9 cellular contexts compared by ENCODE assay signal in genomic region chr6:132598473-132598872, GRCh38. TPM values are rescaled to one million over a fixed set of nuclear protein-coding genes. Genes with fewer than 3 reads are reported as not detected.
DNase-seq lines count a peak whose midpoint lies in the region; ATAC-seq and TF ChIP-seq lines count a peak whose summit lies in the region.
"Had no signal": no experiment of that assay in that cellular context is flagged by ENCODE, and none has a peak within 500 bp of the region (broad histone marks: within the 10 kb centered on the region; RNA-seq: fewer than 3 reads in every experiment).

No MANE protein-coding gene starts in this region.

- no peak overlapping the region for H3K27ac ChIP-seq in cardiac muscle cell
- H3K27ac ChIP-seq in SU-DHL-6 (ENCODE audit: low read depth, low read length), result no peak overlapping the region

- H3K36me3 Mint-ChIP-seq in neural crest cell (ENCODE audit: low read depth), result no peaks in the 10 kb centered on the region
- H3K36me3 Mint-ChIP-seq: activated naive CD8-positive, alpha-beta T cell treated with anti-CD3 and anti-CD28 coated beads, Interleukin-2, amount 10 ng/mL, durations not matched to agents 7 days and 5 days had no signal

- peak; percentile 30 for TF ChIP-seq CTCF in cardiac muscle cell (IDR thresholded peaks at IDR 0.05; ENCODE audit: low read depth, low read length)
- peak; percentile 42 for TF ChIP-seq CTCF in SU-DHL-6 (IDR thresholded peaks at IDR 0.05; ENCODE audit: insufficient read depth, low read length, poor library complexity, severe bottlenecking)
- TF ChIP-seq CTCF in neural crest cell (conservative IDR thresholded peaks at IDR 0.05), result peak; percentile 54

- H3K9ac ChIP-seq in SU-DHL-6 (ENCODE audit: low read length), result no peak overlapping the region

- H3K27me3 ChIP-seq in cardiac muscle cell (no peaks in the 10 kb centered on the region), SU-DHL-6 (ENCODE audit: low read length) (no peaks in the 10 kb centered on the region)

- H4K20me1 ChIP-seq in SU-DHL-6 (ENCODE audit: low read depth, low read length), result no peaks in the 10 kb centered on the region

- no peaks in the 10 kb centered on the region for H3K36me3 ChIP-seq in cardiac muscle cell
- H3K36me3 ChIP-seq in SU-DHL-6 (ENCODE audit: low read length), result no peaks in the 10 kb centered on the region

- DNase-seq in cardiac muscle cell (ENCODE audit: low read depth in 1 of 2, low spot score in 1 of 2) (peak; percentile 2 to 34), Right ventricle myocardium superior (no peak), neural crest cell (ENCODE audit: low read depth, low spot score) (no peak), NCI-H1930 (lab: John Stamatoyannopoulos, UW) (no peak), NCI-H2107 treated with DMSO at 0.1 percent for 48 hours (lab: John Stamatoyannopoulos, UW; ENCODE audit: unreplicated experiment) (no peak)
- DNase-seq in stimulated activated CD4-positive, alpha-beta T cell treated with anti-CD3 and anti-CD28 coated beads, Interleukin-12 subunit alpha, Interleukin-12 subunit beta, amount 100 ng/mL, for 4 hours, result no peak
- DNase-seq: activated naive CD8-positive, alpha-beta T cell treated with anti-CD3 and anti-CD28 coated beads, Interleukin-2, amount 10 ng/mL, durations not matched to agents 7 days and 5 days had no signal

- no peak overlapping the region for H3K4me2 ChIP-seq in SU-DHL-6 (ENCODE audit: low read depth, low read length, poor library complexity, severe bottlenecking)

- no peaks in the 10 kb centered on the region for H3K9me3 ChIP-seq in cardiac muscle cell (ENCODE audit: low read depth)
- H3K9me3 ChIP-seq in SU-DHL-6 (ENCODE audit: insufficient read depth, low read length), result no peaks in the 10 kb centered on the region

- H3K4me3 Mint-ChIP-seq in neural crest cell, result no peak overlapping the region
- H3K4me3 Mint-ChIP-seq: activated naive CD8-positive, alpha-beta T cell treated with anti-CD3 and anti-CD28 coated beads, Interleukin-2, amount 10 ng/mL, durations not matched to agents 7 days and 5 days had no signal

- intact Hi-C loops in Right ventricle myocardium superior (cut with DNase I), result no loop called here

- no peak overlapping the region for H3K4me3 ChIP-seq in cardiac muscle cell
- H3K4me3 ChIP-seq in SU-DHL-6 (ENCODE audit: insufficient read depth, low read length, poor library complexity, severe bottlenecking), result no peak overlapping the region

- H3K4me1 Mint-ChIP-seq in neural crest cell, result peaks cover 3% of the 10 kb centered on the region
- H3K4me1 Mint-ChIP-seq: activated naive CD8-positive, alpha-beta T cell treated with anti-CD3 and anti-CD28 coated beads, Interleukin-2, amount 10 ng/mL, durations not matched to agents 7 days and 5 days had no signal

- no peaks in the 10 kb centered on the region for H3K9me3 Mint-ChIP-seq in neural crest cell
- H3K9me3 Mint-ChIP-seq: activated naive CD8-positive, alpha-beta T cell treated with anti-CD3 and anti-CD28 coated beads, Interleukin-2, amount 10 ng/mL, durations not matched to agents 7 days and 5 days had no signal

- no peak overlapping the region for H2AFZ ChIP-seq in SU-DHL-6 (ENCODE audit: low read depth, low read length, severe bottlenecking)

- H3K27me3 Mint-ChIP-seq in neural crest cell (ENCODE audit: low read depth), result peaks cover 4% of the 10 kb centered on the region

- H3K27ac Mint-ChIP-seq in neural crest cell (ENCODE audit: unreplicated experiment), result no peak overlapping the region
- H3K27ac Mint-ChIP-seq: activated naive CD8-positive, alpha-beta T cell treated with anti-CD3 and anti-CD28 coated beads, Interleukin-2, amount 10 ng/mL, durations not matched to agents 7 days and 5 days had no signal

- no peaks in the 10 kb centered on the region for H3K79me2 ChIP-seq in SU-DHL-6 (ENCODE audit: insufficient read depth, low read length)

- ATAC-seq in Right ventricle myocardium superior (ENCODE audit: poor library complexity) (no peak), HG03175 (IDR thresholded peaks at IDR 0.05; ENCODE audit: unreplicated experiment) (peak; percentile 80)

- no peaks in the 10 kb centered on the region for H3K9me2 ChIP-seq in SU-DHL-6 (replicated peaks; ENCODE audit: insufficient read depth, low read length)

- H3K4me1 ChIP-seq in cardiac muscle cell (ENCODE audit: low read depth), result no peaks in the 10 kb centered on the region

- no peaks in the 10 kb centered on the region for H3F3A ChIP-seq in SU-DHL-6 (ENCODE audit: insufficient read depth)

RNA-seq across cellular contexts. Expression of gene TAAR5, which starts 8.9 kb away (rescaled TPM):
- total RNA-seq in cardiac muscle cell (not detected in 2 replicates), Right ventricle myocardium superior (not detected), neural crest cell (not detected in 2 replicates)
- not detected in 2 replicates for polyA plus RNA-seq in cardiac muscle cell
- total RNA-seq: activated naive CD8-positive, alpha-beta T cell treated with anti-CD3 and anti-CD28 coated beads, Interleukin-2, amount 10 ng/mL, durations not matched to agents 7 days and 5 days had no signal

RNA-seq across cellular contexts. Expression of gene TAAR2, which starts 25.6 kb away (rescaled TPM):
- total RNA-seq in cardiac muscle cell, result not detected in 2 replicates
- polyA plus RNA-seq in cardiac muscle cell, result not detected in 2 replicates
- not detected for total RNA-seq in Right ventricle myocardium superior
- total RNA-seq in neural crest cell, result not detected in 2 replicates
- total RNA-seq: activated naive CD8-positive, alpha-beta T cell treated with anti-CD3 and anti-CD28 coated beads, Interleukin-2, amount 10 ng/mL, durations not matched to agents 7 days and 5 days had no signal

RNA-seq across cellular contexts. Expression of gene TAAR6, which starts 28.4 kb away (rescaled TPM):
- total RNA-seq in cardiac muscle cell (not detected in 2 replicates), Right ventricle myocardium superior (not detected), neural crest cell (not detected in 2 replicates)
- not detected in 2 replicates for polyA plus RNA-seq in cardiac muscle cell
- total RNA-seq: activated naive CD8-positive, alpha-beta T cell treated with anti-CD3 and anti-CD28 coated beads, Interleukin-2, amount 10 ng/mL, durations not matched to agents 7 days and 5 days had no signal

RNA-seq across cellular contexts. Expression of gene TAAR8, which starts 46.0 kb away (rescaled TPM):
- not detected in 2 replicates for total RNA-seq in cardiac muscle cell
- polyA plus RNA-seq in cardiac muscle cell, result not detected in 2 replicates
- total RNA-seq in Right ventricle myocardium superior, result not detected
- total RNA-seq in neural crest cell, result not detected in 2 replicates
- total RNA-seq: activated naive CD8-positive, alpha-beta T cell treated with anti-CD3 and anti-CD28 coated beads, Interleukin-2, amount 10 ng/mL, durations not matched to agents 7 days and 5 days had no signal

Comparison
In these comparisons a context has a peak if more than half of its experiments do, and no peak if none do; other contexts are left out.
1. DNase-seq: peak in cardiac muscle cell (2 of 2); none in Right ventricle myocardium superior (single experiment), neural crest cell (single experiment), stimulated activated CD4-positive, alpha-beta T cell treated with anti-CD3 and anti-CD28 coated beads, Interleukin-12 subunit alpha, Interleukin-12 subunit beta, amount 100 ng/mL, for 4 hours (single experiment), NCI-H1930 (0 of 2) and NCI-H2107 treated with DMSO at 0.1 percent for 48 hours (single experiment).
2. Peak in every context shown above with its lines, with median percentiles within 50 percentile points of each other: CTCF ChIP-seq.